Comparison of ENCODE assay signal across 12 cellular contexts in genomic region chr10:77504870-77505257, GRCh38.
DNase-seq lines count a peak whose midpoint lies in the region; ATAC-seq, FAIRE-seq and TF ChIP-seq lines count a peak whose summit lies in the region.
"Had no signal": no experiment of that assay in that cellular context is flagged by ENCODE, and none has a peak within 500 bp of the region (broad histone marks: within the 10 kb centered on the region; RNA-seq: fewer than 3 reads in every experiment).

No MANE protein-coding gene starts in this region.

- H3K4me1 ChIP-seq in keratinocyte (ENCODE audit: control insufficient read depth, extremely low read depth, insufficient read depth, low read length): peaks cover 50% of the 10 kb centered on the region
- H3K4me1 ChIP-seq in small intestine (ENCODE audit: control insufficient read depth in 2 of 2, insufficient read depth in 1 of 2, low read depth in 1 of 2, low read length in 1 of 2): peaks cover 0 to 2% of the 10 kb centered on the region in 2 donors

- peak overlapping the region; percentile 30 for H3K9ac ChIP-seq in keratinocyte (ENCODE audit: control insufficient read depth, extremely low read depth, insufficient read depth, low read length)

- WGBS in small intestine, 3 donors: 27 to 60% (median 35%) methylated on average over 4 of the region's 4 CpGs

- H4K20me1 ChIP-seq in keratinocyte (ENCODE audit: control insufficient read depth, extremely low read depth, insufficient read depth, low read length): no peaks in the 10 kb centered on the region

- intact Hi-C loops in CD14-positive monocyte (cut with micrococcal nuclease): no loop called here

- H3K27me3 ChIP-seq in keratinocyte (ENCODE audit: control insufficient read depth, extremely low read depth, insufficient read depth, low read length) (no peaks in the 10 kb centered on the region), small intestine (ENCODE audit: control insufficient read depth in 2 of 2, insufficient read depth in 2 of 2, low read length in 2 of 2) (no peaks in the 10 kb centered on the region)

- POLR2A ChIA-PET in WTC11 (lab: Charles Lee): no interaction called here

- H3K9me3 Mint-ChIP-seq in WTC11 (no peaks in the 10 kb centered on the region), CD14-positive monocyte (peaks cover 0 to 6% (median 0%) of the 10 kb centered on the region in 7 donors)

- ATAC-seq in WTC11 (peak; percentile 53; the same call in 1 of the 2 replicates), T-helper 17 cell (no peak)

- FAIRE-seq in keratinocyte (lab: Jason Lieb, UNC) (peak; percentile 99), small intestine (lab: Jason Lieb, UNC) (no peak)
- FAIRE-seq: endothelial cell of umbilical vein had no signal

- H3K27ac ChIP-seq in keratinocyte (ENCODE audit: control insufficient read depth, insufficient read depth, low read length) (peak overlapping the region; percentile 81), small intestine (ENCODE audit: low read depth in 1 of 2, low read length in 1 of 2) (peak overlapping the region in 1 of 2 donors; percentile 23)

- H3K9me3 ChIP-seq in keratinocyte (ENCODE audit: control insufficient read depth, low read depth, low read length) (no peaks in the 10 kb centered on the region), small intestine (ENCODE audit: control insufficient read depth, low read depth) (no peaks in the 10 kb centered on the region), T-helper 17 cell (ENCODE audit: control insufficient read depth, low read length, poor library complexity, severe bottlenecking) (no peaks in the 10 kb centered on the region)

- H3K27me3 Mint-ChIP-seq in WTC11 (ENCODE audit: low read depth): no peaks in the 10 kb centered on the region
- peaks cover 15 to 20% (median 17%) of the 10 kb centered on the region in 3 donors for H3K27me3 Mint-ChIP-seq in CD14-positive monocyte (ENCODE audit: low read depth in 3 of 3)
- H3K27me3 Mint-ChIP-seq in T-helper 17 cell: peaks cover 30% of the 10 kb centered on the region

- DNase-seq in AG10803 (ENCODE audit: low read depth): no peak
- DNase-seq in HT1080 (ENCODE audit: low read depth): peak; percentile 93
- DNase-seq in WTC11 (ENCODE audit: low spot score): no peak
- peak; percentile 85 for DNase-seq in keratinocyte (ENCODE audit: low read depth, low spot score)
- DNase-seq in AML-193 (lab: John Stamatoyannopoulos, UW): no peak
- DNase-seq in CD14-positive monocyte (ENCODE audit: low spot score): no peak
- no peak for DNase-seq in small intestine
- DNase-seq in T-helper 17 cell: no peak
- DNase-seq: DMS79, naive B cell, NCI-H1048 had no signal

- H3K4me3 Mint-ChIP-seq in WTC11: no peak overlapping the region
- H3K4me3 Mint-ChIP-seq in CD14-positive monocyte: no peak overlapping the region
- no peak overlapping the region for H3K4me3 Mint-ChIP-seq in T-helper 17 cell
- H3K4me3 Mint-ChIP-seq: naive B cell had no signal

- H3K36me3 ChIP-seq in keratinocyte (ENCODE audit: control insufficient read depth in 2 of 2, extremely low read depth in 1 of 2, insufficient read depth in 2 of 2, low read length in 2 of 2) (no peaks in the 10 kb centered on the region), small intestine (ENCODE audit: control insufficient read depth in 2 of 2, insufficient read depth in 2 of 2, low read length in 2 of 2) (no peaks in the 10 kb centered on the region)

- H2AFZ ChIP-seq in keratinocyte (ENCODE audit: control insufficient read depth, low read length): no peak overlapping the region

- H3K4me1 Mint-ChIP-seq in WTC11: 0 out of 2 replicates have a peak, but pooled peaks cover 5% of the 10 kb centered on the region
- H3K4me1 Mint-ChIP-seq in CD14-positive monocyte: peaks cover 12% of the 10 kb centered on the region
- H3K4me1 Mint-ChIP-seq in T-helper 17 cell: no peaks in the 10 kb centered on the region
- H3K4me1 Mint-ChIP-seq: naive B cell had no signal

- H3K9me1 ChIP-seq in keratinocyte (ENCODE audit: control insufficient read depth, extremely low read depth, insufficient read depth, low read length): no peaks in the 10 kb centered on the region

- no peaks in the 10 kb centered on the region for H3K79me2 ChIP-seq in keratinocyte (ENCODE audit: control insufficient read depth, insufficient read depth, low read length)

- H3K27ac Mint-ChIP-seq in WTC11 (no peak overlapping the region), CD14-positive monocyte (no peak overlapping the region), T-helper 17 cell (no peak overlapping the region)

- H3K4me3 ChIP-seq in AG10803 (ENCODE audit: low read length) (peak overlapping the region; percentile 16), keratinocyte (ENCODE audit: control insufficient read depth in 2 of 3, extremely low read depth in 1 of 3, insufficient read depth in 2 of 3, low read depth in 1 of 3, low read length in 3 of 3) (no peak overlapping the region), small intestine (ENCODE audit: low read depth in 1 of 2, low read length in 2 of 2) (no peak overlapping the region)

- TF ChIP-seq CTCF in AG10803 (conservative IDR thresholded peaks at IDR 0.05; ENCODE audit: low read length): 0 out of 2 replicates have a peak, but pooled peaks have one; percentile 4
- no peak for TF ChIP-seq CTCF in WTC11 (IDR thresholded peaks at IDR 0.05)
- TF ChIP-seq CTCF in keratinocyte (optimal IDR thresholded peaks at IDR 0.05 in 1 of 3, IDR thresholded peaks at IDR 0.05 in 1 of 3, conservative IDR thresholded peaks at IDR 0.05 in 1 of 3; ENCODE audit: extremely low read depth in 1 of 3, insufficient read depth in 2 of 3, low read length in 3 of 3): peak; percentile 27 to 59 (median 56)
- TF ChIP-seq CTCF in CD14-positive monocyte (IDR thresholded peaks at IDR 0.05): no peak

- dilution Hi-C loops in keratinocyte (cut with MboI; ENCODE audit: extremely low pct_ligation_motif_present, low sequenced_read_pairs): no loop called here

- H3K36me3 Mint-ChIP-seq in WTC11 (no peaks in the 10 kb centered on the region), CD14-positive monocyte (no peaks in the 10 kb centered on the region), T-helper 17 cell (ENCODE audit: low read depth) (peaks cover 2% of the 10 kb centered on the region)
- H3K36me3 Mint-ChIP-seq: naive B cell had no signal

- CTCF ChIA-PET in WTC11 (lab: Charles Lee): interaction anchor here (1.0 to 1.6 kb wide), 3 partner anchors 10 to 134 kb away, joined by 3 to 5 read pairs (median 4); no protein-coding TSS in a partner anchor

- peak overlapping the region; percentile 69 for H3K4me2 ChIP-seq in keratinocyte (ENCODE audit: control insufficient read depth, extremely low read depth, insufficient read depth, low read depth, low read length)

TF ChIP-seq in WTC11, 78 proteins besides CTCF, POLR2A, EP300 and RAD21 (continues in another document):
- TF ChIP-seq NR1H2 (CRISPR knock-in tag; IDR thresholded peaks at IDR 0.05): no peak
- no peak for TF ChIP-seq IRF2 (CRISPR knock-in tag; IDR thresholded peaks at IDR 0.05; ENCODE audit: borderline replicate concordance, low read depth)
- TF ChIP-seq ZNF416 (CRISPR knock-in tag; IDR thresholded peaks at IDR 0.05): no peak
- no peak for TF ChIP-seq AFF4 (CRISPR knock-in tag; IDR thresholded peaks at IDR 0.05; ENCODE audit: borderline replicate concordance)
- no peak for TF ChIP-seq ZNF396 (CRISPR knock-in tag; IDR thresholded peaks at IDR 0.05; ENCODE audit: borderline replicate concordance)
- TF ChIP-seq FOXP1 (CRISPR knock-in tag; IDR thresholded peaks at IDR 0.05; ENCODE audit: borderline replicate concordance): no peak
- TF ChIP-seq SMAD3 (CRISPR knock-in tag; IDR thresholded peaks at IDR 0.05; ENCODE audit: borderline replicate concordance): no peak
- TF ChIP-seq NR2C2 (CRISPR knock-in tag; IDR thresholded peaks at IDR 0.05): no peak
- no peak for TF ChIP-seq JUN (CRISPR knock-in tag; IDR thresholded peaks at IDR 0.05)
- TF ChIP-seq MLX (CRISPR knock-in tag; IDR thresholded peaks at IDR 0.05): no peak
- no peak for TF ChIP-seq RELA (CRISPR knock-in tag; IDR thresholded peaks at IDR 0.05; ENCODE audit: borderline replicate concordance)
- no peak for TF ChIP-seq FOXK1 (CRISPR knock-in tag; IDR thresholded peaks at IDR 0.05)

Comparison
In these comparisons a context has a peak if more than half of its experiments do, and no peak if none do; other contexts are left out.
1. DNase-seq: peak in HT1080 (single experiment) and keratinocyte (single experiment); none in AG10803 (single experiment), WTC11 (single experiment), AML-193 (0 of 2), CD14-positive monocyte (single experiment), small intestine (single experiment) and T-helper 17 cell (0 of 3).
2. CTCF ChIP-seq: peak in AG10803 (single experiment) and keratinocyte (3 of 3); none in WTC11 (single experiment) and CD14-positive monocyte (single experiment).